Comparison of ENCODE assay signal across 10 cellular contexts in genomic region chr14:81473456-81474155, GRCh38.
DNase-seq lines count a peak whose midpoint lies in the region; ATAC-seq and TF ChIP-seq lines count a peak whose summit lies in the region.
"Had no signal": no experiment of that assay in that cellular context is flagged by ENCODE, and none has a peak within 500 bp of the region (broad histone marks: within the 10 kb centered on the region; RNA-seq: fewer than 3 reads in every experiment).

No MANE protein-coding gene starts in this region.

- H3K27me3 Mint-ChIP-seq in memory B cell, result no peaks in the 10 kb centered on the region

- H3K4me1 Mint-ChIP-seq in memory B cell, result peaks cover 21% of the 10 kb centered on the region

- peak; percentile 58 for ATAC-seq in GM18907 (IDR thresholded peaks at IDR 0.05; ENCODE audit: unreplicated experiment)
- ATAC-seq in GM21723 (IDR thresholded peaks at IDR 0.05; ENCODE audit: unreplicated experiment), result peak; percentile 21
- ATAC-seq in HG03439 (IDR thresholded peaks at IDR 0.05; ENCODE audit: unreplicated experiment), result peak; percentile 21
- ATAC-seq in memory B cell (ENCODE audit: low read depth), result no peak
- ATAC-seq: HepG2 had no signal

- peaks cover 13% of the 10 kb centered on the region for H3K36me3 Mint-ChIP-seq in memory B cell

- in situ Hi-C loops in GM13976 (cut with MboI; ENCODE audit: low sequenced_read_pairs, unreplicated experiment), result loop anchor here (25.0 kb wide), 1 partner anchor 486 kb away; no protein-coding TSS in a partner anchor

- H3K9me3 Mint-ChIP-seq in memory B cell, result no peaks in the 10 kb centered on the region

- H3K27ac Mint-ChIP-seq in memory B cell, result peak overlapping the region; percentile 80

- no peak for TF ChIP-seq CTCF in GM13976 (IDR thresholded peaks at IDR 0.05; ENCODE audit: borderline replicate concordance, control extremely low read depth, extremely low read depth, insufficient read depth, missing control alignments)

- peak overlapping the region; percentile 46 for H3K4me3 Mint-ChIP-seq in memory B cell

- no peak for DNase-seq in memory B cell (ENCODE audit: low spot score in 2 of 2)
- no peak for DNase-seq in NK-92 (lab: John Stamatoyannopoulos, UW; ENCODE audit: unreplicated experiment)
- DNase-seq in GM13976 (ENCODE audit: low spot score), result no peak
- no peak for DNase-seq in activated effector memory CD4-positive, alpha-beta T cell treated with anti-CD3 and anti-CD28 coated beads, Interleukin-2, amount 50 U/mL, for 16 hours
- DNase-seq: activated CD4-positive, alpha-beta T cell treated with anti-CD3 and anti-CD28 coated beads for 1 hour; posterior cingulate gyrus had no signal
